In genomic region chr7:27929127-27929526, GRCh38 we compare ENCODE assay signal across 17 cellular contexts.
"Had no signal": no experiment of that assay in that cellular context is flagged by ENCODE, and none has a peak within 500 bp of the region (broad histone marks: within the 10 kb centered on the region; RNA-seq: fewer than 3 reads in every experiment).

No MANE protein-coding gene starts in this region.

- H3K4me3 Mint-ChIP-seq: activated CD4-positive, alpha-beta T cell treated with anti-CD3 and anti-CD28 coated beads for 36 hours; activated CD8-positive, alpha-beta T cell treated with anti-CD3 and anti-CD28 coated beads for 36 hours; central memory CD8-positive, alpha-beta T cell; stimulated activated naive CD8-positive, alpha-beta T cell treated with anti-CD3 and anti-CD28 coated beads, Interleukin-15, amount 100 ng/mL, for 72 hours had no signal

- H3K36me3 ChIP-seq: ovary, upper lobe of left lung had no signal

- H3K4me1 ChIP-seq: foreskin keratinocyte, upper lobe of left lung had no signal

- H3K4me1 Mint-ChIP-seq: activated CD4-positive, alpha-beta T cell treated with anti-CD3 and anti-CD28 coated beads for 36 hours had no signal

- H3K27ac ChIP-seq: foreskin keratinocyte, ovary, upper lobe of left lung, VCaP had no signal

- H3K27ac Mint-ChIP-seq: activated CD4-positive, alpha-beta T cell treated with anti-CD3 and anti-CD28 coated beads for 36 hours; activated CD8-positive, alpha-beta T cell treated with anti-CD3 and anti-CD28 coated beads for 36 hours; stimulated activated naive CD8-positive, alpha-beta T cell treated with anti-CD3 and anti-CD28 coated beads, Interleukin-15, amount 100 ng/mL, for 72 hours had no signal

- H3K27me3 Mint-ChIP-seq: activated CD4-positive, alpha-beta T cell treated with anti-CD3 and anti-CD28 coated beads for 36 hours; activated CD8-positive, alpha-beta T cell treated with anti-CD3 and anti-CD28 coated beads for 36 hours; central memory CD8-positive, alpha-beta T cell; stimulated activated naive CD8-positive, alpha-beta T cell treated with anti-CD3 and anti-CD28 coated beads, Interleukin-15, amount 100 ng/mL, for 72 hours had no signal

- DNase-seq: activated CD4-positive, alpha-beta T cell treated with anti-CD3 and anti-CD28 coated beads for 36 hours; activated CD8-positive, alpha-beta T cell treated with anti-CD3 and anti-CD28 coated beads for 36 hours; activated gamma-delta T cell; activated T-cell treated with anti-CD3 and anti-CD28 coated beads, Interleukin-2, amount 50 U/mL, for 48 hours; cortex of kidney; effector CD8-positive, alpha-beta T cell; foreskin keratinocyte; kidney glomerular epithelial cell; mesendoderm; ovary; stimulated activated CD4-positive, alpha-beta T cell treated with anti-CD3 and anti-CD28 coated beads, Interleukin-1b, Interleukin-23, amount 100 ng/mL, for 48 hours; stimulated activated naive CD8-positive, alpha-beta T cell treated with anti-CD3 and anti-CD28 coated beads, Interleukin-15, amount 100 ng/mL, for 72 hours; T-helper 1 cell; upper lobe of left lung had no signal

- ATAC-seq: activated CD4-positive, alpha-beta T cell treated with anti-CD3 and anti-CD28 coated beads for 36 hours; activated CD8-positive, alpha-beta T cell treated with anti-CD3 and anti-CD28 coated beads for 36 hours; activated naive CD4-positive, alpha-beta T cell treated with anti-CD3 and anti-CD28 coated beads, Interleukin-2, amount 50 U/mL, for 72 hours; foreskin keratinocyte; stimulated activated naive CD8-positive, alpha-beta T cell treated with anti-CD3 and anti-CD28 coated beads, Interleukin-15, amount 100 ng/mL, for 72 hours had no signal

- H3K9me3 Mint-ChIP-seq: activated CD8-positive, alpha-beta T cell treated with anti-CD3 and anti-CD28 coated beads for 36 hours; activated naive CD4-positive, alpha-beta T cell treated with anti-CD3 and anti-CD28 coated beads, Interleukin-2, amount 50 U/mL, for 72 hours; central memory CD8-positive, alpha-beta T cell; stimulated activated naive CD8-positive, alpha-beta T cell treated with anti-CD3 and anti-CD28 coated beads, Interleukin-15, amount 100 ng/mL, for 72 hours had no signal

- H3K36me3 Mint-ChIP-seq: activated naive CD4-positive, alpha-beta T cell treated with anti-CD3 and anti-CD28 coated beads, Interleukin-2, amount 50 U/mL, for 72 hours had no signal

- H3K4me3 ChIP-seq: ovary, upper lobe of left lung had no signal

- H3K9me3 ChIP-seq: ovary, upper lobe of left lung had no signal

- H3K27me3 ChIP-seq: foreskin keratinocyte, ovary, upper lobe of left lung had no signal
